In genomic region chr6:11789754-11790153, GRCh38 we compare ENCODE assay signal across 2 cellular contexts.
TF ChIP-seq lines count a peak whose summit lies in the region.

No MANE protein-coding gene starts in this region.

TF ChIP-seq in H1, 55 proteins besides CTCF, POLR2A, EP300 and RAD21 (continued from another document):
- TF ChIP-seq RFX5 (IDR thresholded peaks at IDR 0.05; ENCODE audit: borderline replicate concordance, low read depth, low read length): no peak
- no peak for TF ChIP-seq SP4 (IDR thresholded peaks at IDR 0.05; ENCODE audit: low read length)
TF ChIP-seq in H1: peak in this region for 0.

TF ChIP-seq in SK-N-SH treated with all-trans-retinoic acid at 6 μM for 48 hours, 23 proteins besides CTCF, POLR2A, EP300 and RAD21:
- TF ChIP-seq POU6F1 (CRISPR knock-in tag; IDR thresholded peaks at IDR 0.05; ENCODE audit: borderline replicate concordance, low read depth) (no peak), PATZ1 (CRISPR knock-in tag; IDR thresholded peaks at IDR 0.05; ENCODE audit: borderline replicate concordance) (no peak), ESRRG (CRISPR knock-in tag; IDR thresholded peaks at IDR 0.05) (no peak), SNAI2 (CRISPR knock-in tag; IDR thresholded peaks at IDR 0.05) (no peak), RARB (CRISPR knock-in tag; IDR thresholded peaks at IDR 0.05) (no peak), TOX (CRISPR knock-in tag; IDR thresholded peaks at IDR 0.05; ENCODE audit: borderline replicate concordance) (no peak)
